Comparison of ENCODE assay signal across 27 cellular contexts in genomic region chr12:16243487-16244412, GRCh38. TPM values are rescaled to one million over a fixed set of nuclear protein-coding genes. Genes with fewer than 3 reads are reported as not detected.
"Had no signal": no experiment of that assay in that cellular context is flagged by ENCODE, and none has a peak within 500 bp of the region (broad histone marks: within the 10 kb centered on the region; RNA-seq: fewer than 3 reads in every experiment).

No MANE protein-coding gene starts in this region.

- H3K4me2 ChIP-seq: SK-N-SH had no signal

- H3K27ac ChIP-seq: RWPE1 had no signal

- H3K9me3 ChIP-seq: SK-N-SH had no signal

- ATAC-seq: Panc1, T-cell had no signal

- DNase-seq: IMR-90, Kasumi-1, KG1, MV-4-11, NCI-H1048, NCI-H1105, NCI-H1417, NCI-H1436 treated with DMSO at 0.1 percent for 48 hours, NCI-H1694, NCI-H187 treated with DMSO at 0.1 percent for 48 hours, NCI-H2029 treated with DMSO at 0.1 percent for 48 hours, NCI-H2171, NCI-H226, NCI-H446, NCI-H510A, NCI-H524 treated with DMSO at 0.1 percent for 48 hours, NCI-H69, NCI-H774, SHP77, SK-N-SH, SW 1271, T-cell had no signal

- H3K9ac ChIP-seq: SK-N-SH had no signal

RNA-seq across cellular contexts. Expression of gene SLC15A5, which starts 33.7 kb away (rescaled TPM):
- total RNA-seq: HT-29, IMR-90, M059J, SK-MEL-5, T-cell had no signal
- polyA plus RNA-seq: IMR-90, SK-N-SH had no signal
